ENCODE assay signal across 20 cellular contexts in genomic region chr3:171679011-171679492, GRCh38.
DNase-seq lines count a peak whose midpoint lies in the region; ATAC-seq, FAIRE-seq and TF ChIP-seq lines count a peak whose summit lies in the region.
"Had no signal": no experiment of that assay in that cellular context is flagged by ENCODE, and none has a peak within 500 bp of the region (broad histone marks: within the 10 kb centered on the region; RNA-seq: fewer than 3 reads in every experiment).

No MANE protein-coding gene starts in this region.

- no peak for TF ChIP-seq POLR2A in HepG2 (IDR thresholded peaks at IDR 0.05; ENCODE audit: insufficient read depth in 1 of 2, low read depth in 2 of 2, low read length in 2 of 2)

- TF ChIP-seq RAD21 in HepG2 (CRISPR knock-in tag; IDR thresholded peaks at IDR 0.05), result no peak

- H3K9me3 ChIP-seq in HepG2 (ENCODE audit: low read length), result no peaks in the 10 kb centered on the region
- no peaks in the 10 kb centered on the region for H3K9me3 ChIP-seq in OCI-LY7 (ENCODE audit: low read length)
- H3K9me3 ChIP-seq: HAP-1, lower lobe of right lung had no signal

- POLR2A ChIA-PET in HepG2 (lab: Yijun Ruan, JAX) (interaction anchor here (1.0 kb wide), 1 partner anchor 14 kb away, joined by 3 read pairs; no protein-coding TSS in a partner anchor), OCI-LY7 (lab: Charles Lee) (interaction anchor here (1.5 kb wide), 1 partner anchor 8 kb away, joined by 8 read pairs; no protein-coding TSS in a partner anchor)

- peak; percentile 43 for FAIRE-seq in HepG2 (lab: Jason Lieb, UNC)

- peak overlapping the region; percentile 49 for H3K27ac ChIP-seq in HepG2 (ENCODE audit: extremely low read length, insufficient read depth, low read length)
- no peak overlapping the region for H3K27ac ChIP-seq in OCI-LY7 (ENCODE audit: low read depth, low read length, poor library complexity, severe bottlenecking)
- H3K27ac ChIP-seq: lower lobe of right lung had no signal

- ATAC-seq in HepG2 (peak; percentile 72), GM21423 (IDR thresholded peaks at IDR 0.05; ENCODE audit: unreplicated experiment) (no peak)
- ATAC-seq: activated CD8-positive, alpha-beta memory T cell treated with anti-CD3 and anti-CD28 coated beads, Interleukin-2, amount 10 ng/mL, durations not matched to agents 7 days and 5 days; esophagus mucosa; lower lobe of right lung had no signal

- H4K20me1 ChIP-seq in HepG2 (ENCODE audit: insufficient read depth, low read length), result 0 out of 2 replicates have a peak, but pooled peaks cover 2% of the 10 kb centered on the region
- no peaks in the 10 kb centered on the region for H4K20me1 ChIP-seq in OCI-LY7 (ENCODE audit: insufficient read depth, low read length)

- CTCF ChIA-PET in HepG2 (lab: Yijun Ruan, JAX; ENCODE audit: low intra/inter-chr PET ratio, low total read pairs) (no interaction called here), OCI-LY7 (lab: Charles Lee; ENCODE audit: unreplicated experiment) (no interaction called here)

- intact Hi-C loops in HepG2 (cut with micrococcal nuclease; ENCODE audit: unreplicated experiment), result no loop called here
- intact Hi-C loops in OCI-LY7 (cut with micrococcal nuclease; ENCODE audit: unreplicated experiment), result no loop called here

- DNase-seq in LNCaP clone FGC (ENCODE audit: low read depth) (peak; percentile 68), SHP77 (lab: John Stamatoyannopoulos, UW) (peak; percentile 45 to 56), HepG2 (ENCODE audit: low spot score) (peak; percentile 62), OCI-LY7 (ENCODE audit: low spot score) (no peak), activated gamma-delta T cell treated with Interleukin-2 at 50 U/mL for 16 hours (no peak)
- DNase-seq in stimulated activated CD4-positive, alpha-beta T cell treated with anti-CD3 and anti-CD28 coated beads, Interleukin-12 subunit alpha, Interleukin-12 subunit beta, amount 100 ng/mL, for 4 hours, result no peak
- DNase-seq: activated CD4-positive, alpha-beta T cell treated with anti-CD3 and anti-CD28 coated beads, Interleukin-2, amount 10 ng/mL, durations not matched to agents 24 days and 14 days; activated CD8-positive, alpha-beta memory T cell treated with anti-CD3 and anti-CD28 coated beads, Interleukin-2, amount 10 ng/mL, durations not matched to agents 7 days and 5 days; effector memory CD4-positive, alpha-beta T cell; foreskin melanocyte; hypothalamus; islet precursor cell; lower lobe of right lung; MM.1S; NCI-H187; stimulated activated CD4-positive, alpha-beta T cell treated with anti-CD3 and anti-CD28 coated beads, Interleukin-4, amount 100 ng/mL, for 1 hour; stimulated activated naive CD4-positive, alpha-beta T cell treated with Interleukin-2 at 50 U/mL for 16 hours had no signal

- H3K79me2 ChIP-seq in HepG2 (ENCODE audit: insufficient read depth, low read length) (peaks cover 2% of the 10 kb centered on the region), OCI-LY7 (ENCODE audit: insufficient read depth, low read depth, low read length) (no peaks in the 10 kb centered on the region)

- no peak for TF ChIP-seq CTCF in LNCaP clone FGC (IDR thresholded peaks at IDR 0.05; ENCODE audit: control insufficient read depth, extremely low read depth, insufficient read depth)
- no peak for TF ChIP-seq CTCF in HepG2 (CRISPR knock-in tag; IDR thresholded peaks at IDR 0.05)
- no peak for TF ChIP-seq CTCF in OCI-LY7 (conservative IDR thresholded peaks at IDR 0.05; ENCODE audit: low read length)

- H3K9ac ChIP-seq in HepG2 (ENCODE audit: insufficient read depth, low read depth, low read length), result no peak overlapping the region

- no TSS peak for BruUV-seq in HepG2 (replicated peaks; lab: Mats Ljungman, UMichigan)
- no TSS peak for BruUV-seq in OCI-LY7 (replicated peaks; lab: Mats Ljungman, UMichigan)

- H3K4me2 ChIP-seq in HepG2 (ENCODE audit: low read depth, low read length), result peak overlapping the region; percentile 40
- H3K4me2 ChIP-seq in OCI-LY7 (ENCODE audit: low read length), result no peak overlapping the region

- H2AFZ ChIP-seq in HepG2 (ENCODE audit: low read length) (no peak overlapping the region), OCI-LY7 (ENCODE audit: low read length) (no peak overlapping the region)

- no peak overlapping the region for H3K4me3 ChIP-seq in LNCaP clone FGC (ENCODE audit: low read depth, low read length)
- H3K4me3 ChIP-seq in HepG2 (replicated peaks in 1 of 3; ENCODE audit: insufficient read depth in 1 of 3, low read depth in 2 of 3, low read length in 3 of 3), result no peak overlapping the region
- no peak overlapping the region for H3K4me3 ChIP-seq in OCI-LY7 (ENCODE audit: low read depth, low read length, poor library complexity, severe bottlenecking)
- H3K4me3 ChIP-seq: HAP-1, lower lobe of right lung had no signal

- H3K4me1 ChIP-seq in HepG2 (ENCODE audit: insufficient read depth, low read length) (peaks cover 52% of the 10 kb centered on the region), OCI-LY7 (ENCODE audit: insufficient read depth, low read length, poor library complexity, severe bottlenecking) (no peaks in the 10 kb centered on the region)
- H3K4me1 ChIP-seq: HAP-1, lower lobe of right lung had no signal

- no peaks in the 10 kb centered on the region for H3K9me2 ChIP-seq in OCI-LY7 (ENCODE audit: insufficient read depth, low read length)

- WGBS in HepG2 (ENCODE audit: low lambda C conversion rate), result 18% methylated on average over 3 of the region's 3 CpGs

- TF ChIP-seq EP300 in HepG2 (IDR thresholded peaks at IDR 0.05; ENCODE audit: low read depth in 2 of 2, low read length in 2 of 2), result no peak
- TF ChIP-seq EP300 in HepG2 (CRISPR knock-in tag; IDR thresholded peaks at IDR 0.05; ENCODE audit: borderline replicate concordance), result no peak

- H3K36me3 ChIP-seq in HepG2 (replicated peaks in 1 of 2; ENCODE audit: control insufficient read depth in 1 of 2, insufficient read depth in 2 of 2, low read length in 2 of 2) (peaks cover 7 to 22% of the 10 kb centered on the region in 2 experiments), OCI-LY7 (ENCODE audit: insufficient read depth, low read length) (no peaks in the 10 kb centered on the region)
- H3K36me3 ChIP-seq: HAP-1, lower lobe of right lung had no signal

- in situ Hi-C loops in HepG2 (cut with HindIII; ENCODE audit: extremely low pct_ligation_motif_present, low pct_unique_long_range_greater_than_20kb), result no loop called here

- no peaks in the 10 kb centered on the region for H3K27me3 ChIP-seq in HepG2 (ENCODE audit: control insufficient read depth in 1 of 2, insufficient read depth in 2 of 2, low read length in 2 of 2)

TF ChIP-seq in HepG2, 621 proteins besides CTCF, POLR2A, EP300 and RAD21 (continues in another document):
- TF ChIP-seq, protein P1, sequence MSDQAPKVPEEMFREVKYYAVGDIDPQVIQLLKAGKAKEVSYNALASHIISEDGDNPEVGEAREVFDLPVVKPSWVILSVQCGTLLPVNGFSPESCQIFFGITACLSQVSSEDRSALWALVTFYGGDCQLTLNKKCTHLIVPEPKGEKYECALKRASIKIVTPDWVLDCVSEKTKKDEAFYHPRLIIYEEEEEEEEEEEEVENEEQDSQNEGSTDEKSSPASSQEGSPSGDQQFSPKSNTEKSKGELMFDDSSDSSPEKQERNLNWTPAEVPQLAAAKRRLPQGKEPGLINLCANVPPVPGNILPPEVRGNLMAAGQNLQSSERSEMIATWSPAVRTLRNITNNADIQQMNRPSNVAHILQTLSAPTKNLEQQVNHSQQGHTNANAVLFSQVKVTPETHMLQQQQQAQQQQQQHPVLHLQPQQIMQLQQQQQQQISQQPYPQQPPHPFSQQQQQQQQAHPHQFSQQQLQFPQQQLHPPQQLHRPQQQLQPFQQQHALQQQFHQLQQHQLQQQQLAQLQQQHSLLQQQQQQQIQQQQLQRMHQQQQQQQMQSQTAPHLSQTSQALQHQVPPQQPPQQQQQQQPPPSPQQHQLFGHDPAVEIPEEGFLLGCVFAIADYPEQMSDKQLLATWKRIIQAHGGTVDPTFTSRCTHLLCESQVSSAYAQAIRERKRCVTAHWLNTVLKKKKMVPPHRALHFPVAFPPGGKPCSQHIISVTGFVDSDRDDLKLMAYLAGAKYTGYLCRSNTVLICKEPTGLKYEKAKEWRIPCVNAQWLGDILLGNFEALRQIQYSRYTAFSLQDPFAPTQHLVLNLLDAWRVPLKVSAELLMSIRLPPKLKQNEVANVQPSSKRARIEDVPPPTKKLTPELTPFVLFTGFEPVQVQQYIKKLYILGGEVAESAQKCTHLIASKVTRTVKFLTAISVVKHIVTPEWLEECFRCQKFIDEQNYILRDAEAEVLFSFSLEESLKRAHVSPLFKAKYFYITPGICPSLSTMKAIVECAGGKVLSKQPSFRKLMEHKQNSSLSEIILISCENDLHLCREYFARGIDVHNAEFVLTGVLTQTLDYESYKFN (CRISPR knock-in tag; conservative IDR thresholded peaks at IDR 0.05), result peak; percentile 78
- TF ChIP-seq SOX5 (CRISPR knock-in tag; IDR thresholded peaks at IDR 0.05; ENCODE audit: borderline replicate concordance) (peak; percentile 75), HNF4A (CRISPR knock-in tag; IDR thresholded peaks at IDR 0.05) (peak; percentile 58), ZNF790 (CRISPR knock-in tag; IDR thresholded peaks at IDR 0.05; ENCODE audit: borderline replicate concordance) (no peak), PRMT3 (CRISPR knock-in tag; IDR thresholded peaks at IDR 0.05; ENCODE audit: borderline replicate concordance, low read depth) (no peak), HMG20A (CRISPR knock-in tag; IDR thresholded peaks at IDR 0.05; ENCODE audit: borderline replicate concordance) (peak; percentile 27; the same call in 1 of the 2 replicates), MAFK (conservative IDR thresholded peaks at IDR 0.05 in 1 of 2, IDR thresholded peaks at IDR 0.05 in 1 of 2; ENCODE audit: low read length in 2 of 2) (0 out of 4 replicates have a peak, but pooled peaks of 1 of the 2 experiments have one; percentile 29), CEBPG (CRISPR knock-in tag; IDR thresholded peaks at IDR 0.05) (peak; percentile 86), ZFX (CRISPR knock-in tag; IDR thresholded peaks at IDR 0.05; ENCODE audit: low read depth) (no peak), HDAC2 (CRISPR knock-in tag; IDR thresholded peaks at IDR 0.05) (peak; percentile 22; the same call in 1 of the 2 replicates)
- TF ChIP-seq, protein P2, sequence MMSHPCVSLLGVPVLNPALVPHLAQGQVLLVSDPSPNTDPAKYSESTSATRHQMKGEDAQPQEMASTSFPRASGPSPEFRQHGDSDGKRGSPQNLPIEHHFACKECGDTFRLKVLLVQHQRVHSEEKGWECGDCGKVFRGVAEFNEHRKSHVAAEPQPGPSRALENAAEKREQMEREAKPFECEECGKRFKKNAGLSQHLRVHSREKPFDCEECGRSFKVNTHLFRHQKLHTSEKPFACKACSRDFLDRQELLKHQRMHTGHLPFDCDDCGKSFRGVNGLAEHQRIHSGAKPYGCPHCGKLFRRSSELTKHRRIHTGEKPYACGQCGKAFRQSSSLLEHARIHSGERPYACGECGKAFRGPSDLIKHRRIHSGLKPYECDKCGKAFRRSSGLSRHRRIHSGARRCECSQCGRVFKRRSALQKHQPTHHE (CRISPR knock-in tag; IDR thresholded peaks at IDR 0.05; ENCODE audit: borderline replicate concordance), result no peak

Comparison
In these comparisons a context has a peak if more than half of its experiments do, and no peak if none do; other contexts are left out.
1. DNase-seq: peak in LNCaP clone FGC (single experiment), SHP77 (2 of 2) and HepG2 (single experiment); none in OCI-LY7 (single experiment), stimulated activated CD4-positive, alpha-beta T cell treated with anti-CD3 and anti-CD28 coated beads, Interleukin-12 subunit alpha, Interleukin-12 subunit beta, amount 100 ng/mL, for 4 hours (single experiment) and activated gamma-delta T cell treated with Interleukin-2 at 50 U/mL for 16 hours (single experiment).